ENCODE assay signal across 8 cellular contexts in the genomic region with DNA sequence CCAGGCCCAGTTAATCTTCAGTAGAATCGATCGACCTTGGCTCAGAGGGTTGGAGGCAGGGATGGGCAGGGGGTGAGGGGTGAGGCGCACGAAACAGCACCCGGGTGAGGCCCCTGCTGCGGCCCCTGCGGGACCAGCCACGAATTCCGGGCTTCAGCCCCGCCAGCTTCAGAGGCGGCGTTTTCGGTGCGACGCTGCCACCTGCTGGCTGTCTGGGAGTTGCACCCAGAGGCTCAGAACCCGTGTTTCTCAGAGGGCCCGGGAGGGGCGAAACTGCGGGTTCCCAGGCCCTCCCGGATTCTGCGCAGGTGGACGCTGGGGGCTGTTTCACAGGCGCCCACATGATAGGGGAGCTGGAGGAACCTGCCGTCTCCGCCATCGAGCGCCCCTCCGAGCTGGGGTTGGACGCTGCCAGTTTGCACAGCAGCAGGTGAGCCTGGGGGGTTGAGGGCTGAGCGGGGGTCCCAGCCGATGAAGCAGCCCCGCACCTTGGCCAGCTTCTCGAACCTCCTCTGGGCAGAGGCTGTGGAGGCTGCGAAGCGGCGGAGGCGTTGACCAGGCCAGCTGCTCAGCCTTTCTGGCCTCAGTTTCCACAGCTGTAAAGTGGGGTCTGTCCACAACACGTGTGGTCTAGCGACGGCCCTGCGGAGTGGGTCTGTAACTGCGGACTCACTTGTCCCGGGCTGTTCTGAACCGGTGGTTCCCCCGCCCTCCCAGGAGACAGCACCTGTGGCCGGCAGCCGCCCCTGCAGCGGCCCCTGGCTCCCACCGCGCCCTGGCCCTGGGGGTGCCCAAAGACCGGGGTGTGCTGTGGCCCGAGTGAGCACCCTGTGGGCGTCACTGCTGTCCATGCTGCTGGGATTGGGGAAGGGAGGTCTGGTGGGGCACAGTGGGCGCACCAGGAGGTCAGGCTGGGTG. TPM values are rescaled to one million over a fixed set of nuclear protein-coding genes. Genes with fewer than 3 reads are reported as not detected.
A peak's percentile ranks its signal among the peaks of the same experiment; 100 is the strongest.
DNase-seq lines count a peak whose midpoint lies in the region; ATAC-seq and TF ChIP-seq lines count a peak whose summit lies in the region.

No MANE protein-coding gene starts in this region.

- peak; percentile 83 for DNase-seq in BE2C
- DNase-seq in NCI-H2227 treated with DMSO at 0.1 percent for 48 hours (lab: John Stamatoyannopoulos, UW), result peak; percentile 43
- peak; percentile 89 for DNase-seq in activated CD4-positive, alpha-beta T cell treated with anti-CD3 and anti-CD28 coated beads for 48 hours
- no peak for DNase-seq in coronary artery (ENCODE audit: low spot score)
- peak; percentile 80 for DNase-seq in lower lobe of right lung
- DNase-seq in stimulated activated CD8-positive, alpha-beta memory T cell treated with anti-CD3 and anti-CD28 coated beads, Interleukin-15, amount 100 ng/mL, for 4 hours (ENCODE audit: low read depth in 2 of 2), result peak; percentile 54 to 58

- ATAC-seq in HG03139 (IDR thresholded peaks at IDR 0.05; ENCODE audit: unreplicated experiment), result peak; percentile 48
- peak; percentile 87 to 91 for ATAC-seq in lower lobe of right lung

- intact Hi-C loops in lower lobe of right lung (cut with DNase I), result no loop called here

- TF ChIP-seq POLR2A in GM18951 (IDR thresholded peaks at IDR 0.05; ENCODE audit: extremely low read depth, insufficient read depth, insufficient read length), result peak; percentile 62

- H3K27ac ChIP-seq in coronary artery (no peak overlapping the region), lower lobe of right lung (no peak overlapping the region)

- H3K27me3 ChIP-seq in BE2C (peaks cover 98% of the 10 kb centered on the region), lower lobe of right lung (ENCODE audit: low read depth) (peaks cover 95% of the 10 kb centered on the region)

- H3K9me3 ChIP-seq in BE2C, result peaks cover 7% of the 10 kb centered on the region; the same call in 1 of the 2 replicates
- no peaks in the 10 kb centered on the region for H3K9me3 ChIP-seq in lower lobe of right lung

- H3K4me1 ChIP-seq in BE2C (no peaks in the 10 kb centered on the region; the same call in 1 of the 2 replicates), lower lobe of right lung (peaks cover 20% of the 10 kb centered on the region)

- TF ChIP-seq CTCF in BE2C (IDR thresholded peaks at IDR 0.05; ENCODE audit: low read depth, low read length) (peak; percentile 86), coronary artery (IDR thresholded peaks at IDR 0.05) (peak; percentile 85), lower lobe of right lung (IDR thresholded peaks at IDR 0.05) (peak; percentile 96)

- in situ Hi-C loops in GM18951 (cut with MboI; ENCODE audit: low sequenced_read_pairs, unreplicated experiment), result no loop called here

- H3K36me3 ChIP-seq in BE2C, result no peaks in the 10 kb centered on the region
- no peaks in the 10 kb centered on the region for H3K36me3 ChIP-seq in lower lobe of right lung

- H3K4me3 ChIP-seq in BE2C (ENCODE audit: low read depth, low read length) (no peak overlapping the region), coronary artery (peak overlapping the region; percentile 7), lower lobe of right lung (no peak overlapping the region)

RNA-seq across cellular contexts. Expression of a gene that starts 2.5 kb away (rescaled TPM):
- polyA plus RNA-seq in BE2C (2012; ENCODE audit: insufficient read depth, insufficient read length, low read depth), result not detected
- not detected for total RNA-seq in lower lobe of right lung

RNA-seq across cellular contexts. Expression of a gene that starts 56.8 kb away (rescaled TPM):
- polyA plus RNA-seq in BE2C (2012; ENCODE audit: insufficient read depth, insufficient read length, low read depth), result 10.3 TPM
- total RNA-seq in lower lobe of right lung, result 10.4 TPM
